Comparison of ENCODE assay signal across 27 cellular contexts in the genomic region with DNA sequence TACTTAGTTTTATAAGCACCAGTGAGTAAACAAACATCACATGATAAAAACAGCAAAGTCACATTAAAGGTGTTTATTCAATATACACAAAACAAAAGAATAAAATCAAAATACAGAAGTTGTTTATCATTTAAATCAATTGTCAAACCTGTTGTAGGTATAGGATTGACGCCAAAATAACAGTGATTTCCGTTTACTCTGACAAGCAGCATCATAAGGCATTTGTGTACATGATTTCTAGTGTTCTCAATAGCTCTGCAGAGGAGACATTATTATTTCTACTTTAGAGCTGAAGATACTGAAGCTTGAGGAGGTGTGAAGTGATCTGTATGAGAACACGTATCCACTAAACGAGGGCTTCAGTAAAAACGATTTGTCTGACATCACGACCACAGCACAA.
"Had no signal": no experiment of that assay in that cellular context is flagged by ENCODE, and none has a peak within 500 bp of the region (broad histone marks: within the 10 kb centered on the region; RNA-seq: fewer than 3 reads in every experiment).

No MANE protein-coding gene starts in this region.

- H3K27me3 ChIP-seq: stomach, suprapubic skin, testis, thyroid gland, tibial artery, tibial nerve, transverse colon, upper lobe of left lung, upper lobe of right lung, uterus, vagina had no signal

- H3K9me3 ChIP-seq: suprapubic skin, testis, thoracic aorta, thyroid gland, transverse colon, upper lobe of left lung, upper lobe of right lung, uterus, vagina had no signal

- H3K4me3 ChIP-seq: stomach, suprapubic skin, testis, thoracic aorta, thyroid gland, tibial artery, tibial nerve, transverse colon, upper lobe of left lung, upper lobe of right lung, uterus, vagina had no signal

- FAIRE-seq: urothelium cell line had no signal

- H3K4me1 ChIP-seq: stomach, suprapubic skin, testis, thyroid gland, tibial artery, tibial nerve, transverse colon, upper lobe of left lung, upper lobe of right lung, uterus, vagina had no signal

- ATAC-seq: stimulated activated effector memory CD8-positive, alpha-beta T cell treated with anti-CD3 and anti-CD28 coated beads, Interleukin-12 subunit alpha, Interleukin-12 subunit beta, amount 100 ng/mL, for 72 hours; stimulated activated memory B cell treated with anti-CD40 and anti-IgM and Interleukin-4, amounts not matched to agents 10 μg/mL and 1 μg/mL and 100 μg/mL, for 72 hours; stimulated activated naive B cell treated with anti-CD40 and anti-IgM and Interleukin-4, amounts not matched to agents 10 μg/mL and 1 μg/mL and 100 μg/mL, for 72 hours; stimulated activated naive CD8-positive, alpha-beta T cell treated with anti-CD3 and anti-CD28 coated beads, Interleukin-15, amount 100 ng/mL, for 72 hours; stimulated activated naive CD8-positive, alpha-beta T cell treated with anti-CD3 and anti-CD28 coated beads, Interleukin-15, Interleukin-2, amounts not matched to agents 100 U/mL and 50 U/mL, for 24 hours; upper lobe of right lung had no signal

- DNase-seq: stimulated activated CD4-positive, alpha-beta T cell treated with anti-CD3 and anti-CD28 coated beads, Interleukin-2, amount 100 ng/mL, for 48 hours; stimulated activated CD4-positive, alpha-beta T cell treated with anti-CD3 and anti-CD28 coated beads, Interleukin-4, amount 100 ng/mL, for 1 hour; stimulated activated CD4-positive, alpha-beta T cell treated with anti-CD3 and anti-CD28 coated beads, Interleukin-4, amount 100 ng/mL, for 24 hours; stimulated activated CD4-positive, alpha-beta T cell treated with anti-CD3 and anti-CD28 coated beads, Interleukin-4, amount 100 ng/mL, for 4 hours; stimulated activated CD8-positive, alpha-beta memory T cell treated with anti-CD3 and anti-CD28 coated beads, Interleukin-4, amount 100 ng/mL, for 48 hours; stimulated activated naive B cell treated with anti-CD40 and anti-IgM and Interleukin-4, amounts not matched to agents 10 μg/mL and 1 μg/mL and 100 μg/mL, for 72 hours; stimulated activated naive CD4-positive, alpha-beta T cell; stimulated activated naive CD4-positive, alpha-beta T cell treated with Interleukin-2 at 50 U/mL for 16 hours; stimulated activated naive CD8-positive, alpha-beta T cell treated with anti-CD3 and anti-CD28 coated beads, Interleukin-15, amount 100 ng/mL, for 72 hours; stimulated activated naive CD8-positive, alpha-beta T cell treated with anti-CD3 and anti-CD28 coated beads, Interleukin-15, Interleukin-2, amounts not matched to agents 100 U/mL and 50 U/mL, for 24 hours; stomach; substantia nigra; testis; thyroid gland; tibial artery; transverse colon; trophoblast cell; upper lobe of left lung; upper lobe of right lung; uterus had no signal

- H3K36me3 ChIP-seq: stomach, suprapubic skin, thoracic aorta, thyroid gland, tibial artery, tibial nerve, transverse colon, upper lobe of left lung, upper lobe of right lung, uterus, vagina had no signal

- H3K27ac ChIP-seq: stomach, suprapubic skin, testis, thoracic aorta, thyroid gland, tibial artery, tibial nerve, transverse colon, upper lobe of left lung, upper lobe of right lung, uterus, vagina had no signal
